20 cellular contexts compared by ENCODE assay signal in genomic region chr11:82936261-82936660, GRCh38. TPM values are rescaled to one million over a fixed set of nuclear protein-coding genes. Genes with fewer than 3 reads are reported as not detected.
A peak's percentile ranks its signal among the peaks of the same experiment; 100 is the strongest.
DNase-seq lines count a peak whose midpoint lies in the region; ATAC-seq and TF ChIP-seq lines count a peak whose summit lies in the region.
"Had no signal": no experiment of that assay in that cellular context is flagged by ENCODE, and none has a peak within 500 bp of the region (broad histone marks: within the 10 kb centered on the region; RNA-seq: fewer than 3 reads in every experiment).

No MANE protein-coding gene starts in this region.

- no peaks in the 10 kb centered on the region for H3K9me3 ChIP-seq in PC-3 (ENCODE audit: low read length)
- H3K9me3 ChIP-seq in fibroblast of lung (ENCODE audit: control insufficient read depth, insufficient read depth, low read depth, low read length) = no peaks in the 10 kb centered on the region
- H3K9me3 ChIP-seq in A673 (ENCODE audit: low read depth, low read length, poor library complexity, severe bottlenecking) = no peaks in the 10 kb centered on the region
- H3K9me3 ChIP-seq: A549, Peyer's patch had no signal

- H2AFZ ChIP-seq in PC-3 (ENCODE audit: low read length) (no peak overlapping the region), fibroblast of lung (ENCODE audit: low read length) (no peak overlapping the region)

- ATAC-seq in PC-3 = peak; percentile 84
- ATAC-seq: A549, HepG2, Right ventricle myocardium inferior had no signal

- CTCF ChIA-PET in PC-3 (lab: Charles Lee) (no interaction called here), A673 (lab: Charles Lee) (no interaction called here)

- H3K4me2 ChIP-seq in PC-3 (ENCODE audit: low read length) (peak overlapping the region; percentile 1), fibroblast of lung (ENCODE audit: extremely low read depth, insufficient read depth, low read length) (no peak overlapping the region)
- H3K4me2 ChIP-seq: A549, KMS-11 had no signal

- intact Hi-C loops in PC-3 (cut with micrococcal nuclease) (no loop called here), A673 (cut with micrococcal nuclease; ENCODE audit: unreplicated experiment) (no loop called here)

- H3K4me3 ChIP-seq in PC-3 (ENCODE audit: low read length) = no peak overlapping the region
- no peak overlapping the region for H3K4me3 ChIP-seq in cardiac fibroblast (replicated peaks in 1 of 2; ENCODE audit: low read depth in 2 of 2, low read length in 2 of 2)
- H3K4me3 ChIP-seq in fibroblast of lung (replicated peaks in 1 of 4; ENCODE audit: control extremely low read depth in 1 of 4, insufficient read depth in 1 of 4, low read depth in 3 of 4, low read length in 4 of 4) = no peak overlapping the region
- H3K4me3 ChIP-seq in A673 (ENCODE audit: low read depth, low read length, poor library complexity, severe bottlenecking) = no peak overlapping the region
- H3K4me3 ChIP-seq: A549, Peyer's patch had no signal

- POLR2A ChIA-PET in PC-3 (lab: Charles Lee; ENCODE audit: unreplicated experiment) = no interaction called here
- POLR2A ChIA-PET in A673 (lab: Charles Lee; ENCODE audit: low non-redundant PET) = no interaction called here

- H3K9me2 ChIP-seq in PC-3 (replicated peaks; ENCODE audit: low read length) = no peaks in the 10 kb centered on the region

- no peaks in the 10 kb centered on the region for H3F3A ChIP-seq in PC-3 (ENCODE audit: low read length, unreplicated experiment)

- H3K4me1 ChIP-seq in PC-3 (ENCODE audit: insufficient read depth, low read length) = peaks cover 11% of the 10 kb centered on the region
- no peaks in the 10 kb centered on the region for H3K4me1 ChIP-seq in fibroblast of lung (ENCODE audit: control insufficient read depth, extremely low read depth, insufficient read depth, low read length)
- H3K4me1 ChIP-seq in A673 (ENCODE audit: insufficient read depth, low read length, poor library complexity, severe bottlenecking) = no peaks in the 10 kb centered on the region
- H3K4me1 ChIP-seq: A549, Peyer's patch had no signal

- peaks cover 39% of the 10 kb centered on the region for H3K36me3 ChIP-seq in PC-3 (ENCODE audit: low read depth, low read length)
- peaks cover 1% of the 10 kb centered on the region for H3K36me3 ChIP-seq in fibroblast of lung (ENCODE audit: control insufficient read depth, insufficient read depth, low read length)
- H3K36me3 ChIP-seq in A673 (ENCODE audit: insufficient read depth, low read length, poor library complexity, severe bottlenecking) = peaks cover 20% of the 10 kb centered on the region
- H3K36me3 ChIP-seq: Peyer's patch had no signal

- H3K79me2 ChIP-seq in PC-3 (ENCODE audit: low read length) (no peaks in the 10 kb centered on the region), fibroblast of lung (ENCODE audit: control insufficient read depth, insufficient read depth, low read length) (no peaks in the 10 kb centered on the region)

- H3K27me3 ChIP-seq in PC-3 (ENCODE audit: low read length) = no peaks in the 10 kb centered on the region
- no peaks in the 10 kb centered on the region for H3K27me3 ChIP-seq in fibroblast of lung (ENCODE audit: control insufficient read depth, insufficient read depth, low read length)
- no peaks in the 10 kb centered on the region for H3K27me3 ChIP-seq in A673 (replicated peaks; ENCODE audit: insufficient read depth, low read depth, low read length, poor library complexity)
- H3K27me3 ChIP-seq: Peyer's patch had no signal

- peak; percentile 86 for DNase-seq in PC-3
- DNase-seq in cardiac fibroblast (ENCODE audit: low read depth in 2 of 2) = peak; percentile 80 to 85
- peak; percentile 11 to 37 for DNase-seq in fibroblast of lung (ENCODE audit: low read depth in 2 of 2)
- DNase-seq in non-pigmented ciliary epithelial cell (ENCODE audit: low read depth) = peak; percentile 2
- DNase-seq in activated T-cell treated with anti-CD3 and anti-CD28 coated beads for 4 hours = no peak
- no peak for DNase-seq in NCI-H1417 treated with DMSO at 0.1 percent for 48 hours (lab: John Stamatoyannopoulos, UW)
- DNase-seq in activated T-cell treated with anti-CD3 and anti-CD28 coated beads, Interleukin-2, amount 50 U/mL, for 48 hours = no peak
- no peak for DNase-seq in A673 (ENCODE audit: low spot score)
- DNase-seq: COR-L47, DMS153, HFFc6, NCI-H1092, NCI-H2227 treated with DMSO at 0.1 percent for 48 hours, NCI-H524 treated with DMSO at 0.1 percent for 48 hours, Peyer's patch had no signal

- no peak for TF ChIP-seq CTCF in PC-3 (conservative IDR thresholded peaks at IDR 0.05; ENCODE audit: low read depth, low read length)
- no peak for TF ChIP-seq CTCF in cardiac fibroblast (IDR thresholded peaks at IDR 0.05; ENCODE audit: low read depth, low read length)
- no peak for TF ChIP-seq CTCF in fibroblast of lung (conservative IDR thresholded peaks at IDR 0.05 in 1 of 2, IDR thresholded peaks at IDR 0.05 in 1 of 2; ENCODE audit: low read depth in 1 of 2, low read length in 2 of 2)
- no peak for TF ChIP-seq CTCF in A673 (conservative IDR thresholded peaks at IDR 0.05; ENCODE audit: low read depth, low read length)

- H4K20me1 ChIP-seq in PC-3 (ENCODE audit: low read length) = no peaks in the 10 kb centered on the region
- H4K20me1 ChIP-seq in fibroblast of lung (ENCODE audit: control insufficient read depth, extremely low read depth, insufficient read depth, low read length) = no peaks in the 10 kb centered on the region

- no peak overlapping the region for H3K9ac ChIP-seq in PC-3 (ENCODE audit: low read length)
- no peak overlapping the region for H3K9ac ChIP-seq in fibroblast of lung (ENCODE audit: insufficient read depth, low read length)
- H3K9ac ChIP-seq: KMS-11 had no signal

- H3K27ac ChIP-seq in PC-3 (ENCODE audit: low read length) (peak overlapping the region; percentile 8), fibroblast of lung (ENCODE audit: insufficient read depth, low read length) (no peak overlapping the region), A673 (ENCODE audit: low read depth, low read length, poor library complexity, severe bottlenecking) (no peak overlapping the region)
- H3K27ac ChIP-seq: A549, C4-2B, KMS-11, Peyer's patch had no signal

- BruUV-seq in PC-3 (replicated peaks; lab: Mats Ljungman, UMichigan) = no TSS peak
- BruUV-seq in A673 (replicated peaks; lab: Mats Ljungman, UMichigan) = no TSS peak

RNA-seq across cellular contexts. Expression of gene DDIAS, which starts 34.7 kb away (rescaled TPM):
- 24.9 and 25.4 TPM in 2 replicates for total RNA-seq in PC-3 (2014; rRNA removed)
- total RNA-seq in fibroblast of lung = 0.26 and 2.3 TPM in 2 replicates
- polyA plus RNA-seq in fibroblast of lung = 3.0 and 12.2 TPM in 2 replicates
- 2.4 and 5.6 TPM in 2 replicates for polyA plus RNA-seq in fibroblast of lung (2012)
- polyA minus RNA-seq in fibroblast of lung (ENCODE audit: low replicate concordance) = 3.8 and 6.3 TPM in 2 replicates
- total RNA-seq in A673 (2021) = 32.1 and 41.5 TPM in 2 replicates

RNA-seq across cellular contexts. Expression of gene PRCP, which starts 36.0 kb away (rescaled TPM):
- total RNA-seq in PC-3 (2014; rRNA removed) (36.6 and 51.5 TPM in 2 replicates), fibroblast of lung (46.5 and 107 TPM in 2 replicates), A673 (2021) (25.1 and 28.8 TPM in 2 replicates)
- 134 and 167 TPM in 2 replicates for polyA plus RNA-seq in fibroblast of lung
- 77.0 and 86.8 TPM in 2 replicates for polyA plus RNA-seq in fibroblast of lung (2012)
- 16.2 and 18.3 TPM in 2 replicates for polyA minus RNA-seq in fibroblast of lung (ENCODE audit: low replicate concordance)

Comparison
In these comparisons a context has a peak if more than half of its experiments do, and no peak if none do; other contexts are left out.
1. DNase-seq: peak in PC-3 (single experiment), cardiac fibroblast (2 of 2), fibroblast of lung (2 of 2) and non-pigmented ciliary epithelial cell (single experiment); none in activated T-cell treated with anti-CD3 and anti-CD28 coated beads for 4 hours (single experiment), NCI-H1417 treated with DMSO at 0.1 percent for 48 hours (single experiment), activated T-cell treated with anti-CD3 and anti-CD28 coated beads, Interleukin-2, amount 50 U/mL, for 48 hours (0 of 2) and A673 (single experiment).